1 cellular context compared by ENCODE assay signal in the genomic region with DNA sequence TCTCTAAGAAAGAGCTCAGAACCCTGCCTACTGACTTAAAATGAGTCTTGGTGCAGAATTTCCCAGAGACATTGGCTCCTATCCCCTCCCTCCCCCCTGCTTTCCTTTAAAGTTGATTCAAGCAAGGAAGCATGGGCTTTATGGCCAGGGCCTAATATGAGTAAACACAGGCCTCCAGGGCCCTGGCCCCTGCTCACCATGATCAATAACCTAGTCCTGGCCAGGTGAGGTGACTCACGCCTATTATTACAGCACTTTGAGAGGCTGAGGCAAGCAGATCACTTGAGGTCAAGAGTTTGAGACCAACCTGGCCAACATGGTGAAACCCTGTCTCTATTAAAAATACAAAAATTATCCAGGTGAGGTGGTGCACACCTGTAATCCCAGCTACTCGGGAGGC.
TF ChIP-seq lines count a peak whose summit lies in the region.

No MANE protein-coding gene starts in this region.

TF ChIP-seq in WTC11, 78 proteins besides CTCF, POLR2A, EP300 and RAD21 (continued from another document):
- TF ChIP-seq ATF6 (CRISPR knock-in tag; IDR thresholded peaks at IDR 0.05) (no peak), HMGXB4 (CRISPR knock-in tag; IDR thresholded peaks at IDR 0.05) (no peak), CREB1 (CRISPR knock-in tag; IDR thresholded peaks at IDR 0.05) (no peak), ATF1 (CRISPR knock-in tag; IDR thresholded peaks at IDR 0.05) (no peak), E2F1 (CRISPR knock-in tag; IDR thresholded peaks at IDR 0.05) (no peak), FOXP4 (CRISPR knock-in tag; IDR thresholded peaks at IDR 0.05) (no peak)
